In the genomic region with DNA sequence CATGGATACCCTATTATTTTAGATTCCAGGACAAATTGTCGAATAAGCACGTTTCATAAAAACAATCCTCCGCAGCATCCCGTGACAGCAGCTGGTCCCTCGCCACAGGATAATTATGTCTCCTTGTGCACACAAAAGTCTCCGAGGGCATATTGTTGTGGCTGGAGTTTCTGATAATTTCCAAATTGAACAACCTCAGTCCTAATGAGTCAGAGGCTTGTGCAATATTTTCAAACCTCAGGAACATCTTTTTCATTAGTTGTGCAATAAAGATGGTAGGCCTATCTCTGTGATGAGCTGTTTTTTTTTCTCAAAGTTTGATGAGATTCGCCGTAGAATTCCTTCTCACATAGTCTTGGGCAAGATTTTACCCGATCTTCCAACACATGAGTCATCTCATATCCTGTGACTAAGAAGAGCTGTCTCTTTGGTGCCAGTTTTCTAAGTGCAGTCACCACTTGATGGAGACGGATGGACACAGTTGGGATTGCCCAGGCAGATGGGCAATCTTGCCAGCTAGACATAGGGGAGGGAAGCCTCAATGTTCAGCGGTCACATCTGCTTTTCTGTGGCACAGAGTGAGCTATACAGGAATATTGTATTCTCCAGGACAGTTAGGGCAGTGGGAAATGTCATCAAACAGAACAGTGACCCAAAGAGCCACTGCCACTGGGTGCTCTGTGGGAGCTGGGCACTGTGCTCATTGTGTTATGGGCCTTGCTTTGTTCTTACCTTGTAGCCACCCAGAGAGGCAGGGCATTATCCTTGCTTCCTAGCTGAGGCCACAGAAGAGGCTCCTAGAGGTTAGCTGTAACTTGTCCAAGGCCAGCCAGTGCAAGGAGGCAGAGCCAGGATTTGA, we compare ENCODE assay signal across 8 cellular contexts. TPM values are rescaled to one million over a fixed set of nuclear protein-coding genes. Genes with fewer than 3 reads are reported as not detected.
A peak's percentile ranks its signal among the peaks of the same experiment; 100 is the strongest.
DNase-seq lines count a peak whose midpoint lies in the region; ATAC-seq and TF ChIP-seq lines count a peak whose summit lies in the region.
"Had no signal": no experiment of that assay in that cellular context is flagged by ENCODE, and none has a peak within 500 bp of the region (broad histone marks: within the 10 kb centered on the region; RNA-seq: fewer than 3 reads in every experiment).

No MANE protein-coding gene starts in this region.

- peak overlapping the region; percentile 43 to 74 (median 50) for H3K27ac ChIP-seq in transverse colon
- no peak overlapping the region for H3K27ac ChIP-seq in CD8-positive, alpha-beta T cell (ENCODE audit: low read depth, low read length)

- no peaks in the 10 kb centered on the region for H3K36me3 ChIP-seq in transverse colon
- H3K36me3 ChIP-seq in CD8-positive, alpha-beta T cell (ENCODE audit: insufficient read depth, low read length), result no peaks in the 10 kb centered on the region

- TF ChIP-seq EP300 in transverse colon (IDR thresholded peaks at IDR 0.05; ENCODE audit: low read depth), result no peak

- TF ChIP-seq CTCF in astrocyte of the cerebellum (IDR thresholded peaks at IDR 0.05; ENCODE audit: low read depth, low read length, missing control alignments) (no peak), transverse colon (IDR thresholded peaks at IDR 0.05) (no peak)
- no peak for TF ChIP-seq CTCF in CD8-positive, alpha-beta T cell (IDR thresholded peaks at IDR 0.05)

- no peaks in the 10 kb centered on the region for H3K9me3 ChIP-seq in transverse colon
- H3K9me3 ChIP-seq in CD8-positive, alpha-beta T cell (ENCODE audit: low read length), result no peaks in the 10 kb centered on the region

- H3K27me3 ChIP-seq in transverse colon, result peaks cover 18% of the 10 kb centered on the region
- no peaks in the 10 kb centered on the region for H3K27me3 ChIP-seq in CD8-positive, alpha-beta T cell (ENCODE audit: insufficient read depth, low read length)

- DNase-seq in M059J (ENCODE audit: low read depth) (peak; percentile 97), astrocyte of the cerebellum (ENCODE audit: low read depth) (peak; percentile 48), islet precursor cell (peak; percentile 29), transverse colon (no peak)
- DNase-seq in CD8-positive, alpha-beta T cell, result no peak

- peaks cover under 1 to 11% (median 4%) of the 10 kb centered on the region in 4 donors for H3K4me1 ChIP-seq in transverse colon
- H3K4me1 ChIP-seq in CD8-positive, alpha-beta T cell (ENCODE audit: insufficient read depth, low read length), result peaks cover 3% of the 10 kb centered on the region

- H3K9me3 Mint-ChIP-seq in CD8-positive, alpha-beta T cell, result no peaks in the 10 kb centered on the region

- POLR2A ChIA-PET in CD8-positive, alpha-beta T cell (lab: Charles Lee), result no interaction called here

- CTCF ChIA-PET in CD8-positive, alpha-beta T cell (lab: Charles Lee), result interaction anchor here (1.5 kb wide), 1 partner anchor 34 kb away, joined by 4 read pairs; no protein-coding TSS in a partner anchor

- in situ Hi-C loops in astrocyte of the cerebellum (cut with HindIII; ENCODE audit: low sequenced_read_pairs) (no loop called here), transverse colon (cut with MboI; ENCODE audit: low pct_ligation_motif_present in 1 of 4, low pct_unique_long_range_greater_than_20kb in 1 of 4, low sequenced_read_pairs in 3 of 4) (no loop called here)

- 69 to 78% methylated on average over 10 to 11 of the region's 11 CpGs for WGBS in transverse colon (ENCODE audit: low coverage in 1 of 2), 2 donors

- no peaks in the 10 kb centered on the region for H3K36me3 Mint-ChIP-seq in CD8-positive, alpha-beta T cell

- H3K27ac Mint-ChIP-seq in CD8-positive, alpha-beta T cell, result no peak overlapping the region

- H3K4me3 Mint-ChIP-seq in CD8-positive, alpha-beta T cell, result no peak overlapping the region

- peaks cover 21% of the 10 kb centered on the region for H3K27me3 Mint-ChIP-seq in CD8-positive, alpha-beta T cell (ENCODE audit: low read depth)

- intact Hi-C loops in transverse colon (cut with DNase I; ENCODE audit: low total_unique reads), result no loop called here
- intact Hi-C loops in CD8-positive, alpha-beta T cell (cut with DNase I, micrococcal nuclease), result no loop called here

- no peak for ATAC-seq in GM18867 (IDR thresholded peaks at IDR 0.05; ENCODE audit: unreplicated experiment)
- no peak for ATAC-seq in CD8-positive, alpha-beta T cell
- ATAC-seq in HG03135 (IDR thresholded peaks at IDR 0.05; ENCODE audit: unreplicated experiment), result no peak

- TF ChIP-seq POLR2A in transverse colon (IDR thresholded peaks at IDR 0.05), result no peak

- H3K4me3 ChIP-seq in astrocyte of the cerebellum (ENCODE audit: low read depth, low read length), result no peak overlapping the region
- no peak overlapping the region for H3K4me3 ChIP-seq in transverse colon
- no peak overlapping the region for H3K4me3 ChIP-seq in CD8-positive, alpha-beta T cell (ENCODE audit: low read depth, low read length)

- H3K4me1 Mint-ChIP-seq in CD8-positive, alpha-beta T cell (ENCODE audit: low read depth), result peaks cover 4% of the 10 kb centered on the region

RNA-seq across cellular contexts. Expression of a gene that starts 7.8 kb away (rescaled TPM):
- total RNA-seq in M059J (2014; rRNA removed; shearing (Covaris generic)), result 85.5 and 89.7 TPM in 2 replicates
- 100 to 1,000 TPM in 1 of 4 donors, 10 to 100 TPM in 2, 1 to 10 TPM in 1; 7.9 to 103 (median 31.2) TPM for total RNA-seq in transverse colon
- total RNA-seq in CD8-positive, alpha-beta T cell, result not detected

RNA-seq across cellular contexts. Expression of a gene that starts 14.7 kb away (rescaled TPM):
- total RNA-seq in M059J (2014; rRNA removed; shearing (Covaris generic)), result not detected in 2 replicates
- not detected for total RNA-seq in transverse colon
- not detected for total RNA-seq in CD8-positive, alpha-beta T cell
- total RNA-seq: glomerular endothelial cell had no signal

Comparison
In these comparisons a context has a peak if more than half of its experiments do, and no peak if none do; other contexts are left out.
1. DNase-seq: peak in M059J (single experiment), astrocyte of the cerebellum (single experiment) and islet precursor cell (single experiment); none in transverse colon (single experiment) and CD8-positive, alpha-beta T cell (0 of 7).
2. RNA of a gene that starts 7.8 kb away (total RNA-seq): 85.5 to 89.7 TPM in M059J and 7.9 to 103 TPM in transverse colon; not detected in CD8-positive, alpha-beta T cell; every median in the first group is over 4 times any median in the second.